ENCODE assay signal across 14 cellular contexts in the genomic region with DNA sequence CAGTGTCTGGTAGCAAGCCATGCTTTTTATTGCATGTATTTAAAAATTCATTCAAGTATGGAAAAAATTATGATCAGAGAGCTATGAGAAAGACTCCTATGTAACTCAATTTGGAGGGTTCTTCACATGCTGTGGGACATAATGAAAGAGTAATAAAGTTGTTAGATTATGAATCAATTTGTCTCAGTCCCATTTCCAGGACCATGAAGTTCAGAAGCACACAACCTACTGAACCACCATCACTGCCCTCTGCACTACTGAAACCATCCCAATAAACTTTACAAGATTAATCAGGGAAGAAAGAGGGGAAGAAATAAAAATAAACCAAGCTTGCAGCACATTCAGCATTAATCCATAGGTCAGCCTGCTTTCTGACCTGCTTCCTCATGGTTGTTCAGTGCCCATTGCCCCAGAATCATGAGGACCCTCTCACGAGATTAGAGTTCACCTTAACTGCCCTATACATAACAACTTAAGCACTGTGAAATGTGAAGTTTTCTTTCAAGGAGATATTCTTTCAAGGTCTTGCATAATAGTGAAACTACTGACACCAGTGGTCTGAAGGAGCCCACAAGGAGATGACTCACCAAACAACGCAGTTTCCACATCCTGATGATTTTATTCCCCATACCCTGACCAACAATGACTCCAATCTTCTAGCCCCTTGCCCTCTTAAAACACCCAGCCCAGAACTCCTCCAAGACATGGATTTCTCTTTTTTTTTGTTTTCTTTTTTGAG.
DNase-seq lines count a peak whose midpoint lies in the region; ATAC-seq and TF ChIP-seq lines count a peak whose summit lies in the region.
"Had no signal": no experiment of that assay in that cellular context is flagged by ENCODE, and none has a peak within 500 bp of the region (broad histone marks: within the 10 kb centered on the region; RNA-seq: fewer than 3 reads in every experiment).

No MANE protein-coding gene starts in this region.

- H3K9me2 ChIP-seq in PC-9 (ENCODE audit: insufficient read depth): no peaks in the 10 kb centered on the region

- no peaks in the 10 kb centered on the region for H3K9me3 ChIP-seq in breast epithelium
- peaks cover 7% of the 10 kb centered on the region; the same call in 1 of the 2 replicates for H3K9me3 ChIP-seq in PC-9 (ENCODE audit: insufficient read depth, low read depth)
- H3K9me3 ChIP-seq in upper lobe of right lung: no peaks in the 10 kb centered on the region
- no peaks in the 10 kb centered on the region for H3K9me3 ChIP-seq in neuronal stem cell (replicated peaks in 1 of 2; ENCODE audit: control insufficient read depth in 2 of 2, insufficient read depth in 1 of 2, low read depth in 1 of 2, low read length in 2 of 2)

- H3K79me1 ChIP-seq in neuronal stem cell (ENCODE audit: low read depth, low read length): no peaks in the 10 kb centered on the region

- peak; percentile 51 for ATAC-seq in upper lobe of right lung
- ATAC-seq: left colon had no signal

- no peak overlapping the region for H4K91ac ChIP-seq in neuronal stem cell (ENCODE audit: low read depth, low read length, poor library complexity)

- H3K4me1 ChIP-seq in breast epithelium (no peaks in the 10 kb centered on the region), PC-9 (replicated peaks; ENCODE audit: insufficient read depth) (peaks cover 19% of the 10 kb centered on the region), upper lobe of right lung (no peaks in the 10 kb centered on the region), neuronal stem cell (ENCODE audit: control insufficient read depth in 2 of 2, insufficient read depth in 1 of 2, low read depth in 1 of 2, low read length in 2 of 2) (no peaks in the 10 kb centered on the region)

- H3K4me1 Mint-ChIP-seq in MCF 10A (ENCODE audit: insufficient read depth, unreplicated experiment): peaks cover 18% of the 10 kb centered on the region
- H3K4me1 Mint-ChIP-seq: B cell; central memory CD8-positive, alpha-beta T cell had no signal

- no peaks in the 10 kb centered on the region for H3F3A ChIP-seq in PC-9 (ENCODE audit: insufficient read depth, low read depth)

- H3K18ac ChIP-seq in neuronal stem cell (ENCODE audit: low read length): no peak overlapping the region

- no peak overlapping the region for H2AK5ac ChIP-seq in neuronal stem cell (ENCODE audit: low read depth, low read length)

- intact Hi-C loops in MCF 10A (cut with micrococcal nuclease): no loop called here
- intact Hi-C loops in breast epithelium (cut with DNase I; ENCODE audit: low total_unique reads): no loop called here
- intact Hi-C loops in PC-9 (cut with micrococcal nuclease; ENCODE audit: unreplicated experiment): no loop called here
- intact Hi-C loops in upper lobe of right lung (cut with DNase I): no loop called here

- H2BK120ac ChIP-seq in neuronal stem cell (ENCODE audit: low read depth, low read length): no peak overlapping the region

- no peak overlapping the region for H2BK12ac ChIP-seq in neuronal stem cell (ENCODE audit: low read length)

- H3K79me2 ChIP-seq in PC-9 (ENCODE audit: low read depth): no peaks in the 10 kb centered on the region

- DNase-seq in MCF 10A (ENCODE audit: unreplicated experiment): peak; percentile 71
- no peak for DNase-seq in breast epithelium (ENCODE audit: low spot score in 2 of 2)
- DNase-seq in PC-9: no peak
- peak; percentile 68 for DNase-seq in fibroblast of gingiva (ENCODE audit: low read depth)
- DNase-seq in upper lobe of right lung: no peak
- no peak for DNase-seq in hepatic stellate cell (ENCODE audit: low spot score)
- DNase-seq in iPS-NIHi11 (ENCODE audit: low spot score): no peak
- DNase-seq in neuronal stem cell (ENCODE audit: low spot score): no peak
- DNase-seq: left colon, NCI-H2171, substantia nigra had no signal

- WGBS in neuronal stem cell (ENCODE audit: extremely low coverage in 2 of 2, insufficient read length in 2 of 2, insufficient replicate concordance in 1 of 2), 2 donors: no CpG with 5 or more reads among the region's 2 CpGs

- H3K27ac Mint-ChIP-seq in MCF 10A (ENCODE audit: low read depth, unreplicated experiment): peak overlapping the region; percentile 35
- H3K27ac Mint-ChIP-seq: B cell had no signal

- H2BK5ac ChIP-seq in neuronal stem cell (ENCODE audit: low read length): no peak overlapping the region

- H3K14ac ChIP-seq in neuronal stem cell (ENCODE audit: low read length): no peak overlapping the region

- no peak for TF ChIP-seq POLR2A in breast epithelium (IDR thresholded peaks at IDR 0.05)

- POLR2A ChIA-PET in MCF 10A (lab: Yijun Ruan, JAX): interaction anchor here (0.8 kb wide), 1 partner anchor 15 kb away, joined by 4 read pairs; no protein-coding TSS in a partner anchor
- POLR2A ChIA-PET in PC-9 (lab: Charles Lee; ENCODE audit: unreplicated experiment): no interaction called here

- CTCF ChIA-PET in MCF 10A (lab: Yijun Ruan, JAX): interaction anchor here (0.7 kb wide), 2 partner anchors 50 to 115 kb away, joined by 3 read pairs; no protein-coding TSS in a partner anchor
- CTCF ChIA-PET in PC-9 (lab: Charles Lee): no interaction called here

- H2BK15ac ChIP-seq in neuronal stem cell (ENCODE audit: low read length): no peak overlapping the region

- peaks cover 3% of the 10 kb centered on the region for H3K27me3 Mint-ChIP-seq in MCF 10A (ENCODE audit: insufficient read depth, unreplicated experiment)
- H3K27me3 Mint-ChIP-seq: B cell had no signal

- no peak overlapping the region for H3K4ac ChIP-seq in neuronal stem cell (ENCODE audit: low read length)

- H3K27ac ChIP-seq in breast epithelium (peak overlapping the region in 1 of 2 donors; percentile 43), PC-9 (peak overlapping the region; percentile 50), upper lobe of right lung (no peak overlapping the region), neuronal stem cell (replicated peaks; ENCODE audit: low read length) (no peak overlapping the region)

- H4K20me1 ChIP-seq in PC-9 (ENCODE audit: insufficient read depth): no peaks in the 10 kb centered on the region

- H3K9ac ChIP-seq in neuronal stem cell (ENCODE audit: low read depth, low read length, poor library complexity): no peak overlapping the region

- no peak overlapping the region for H3K4me3 ChIP-seq in breast epithelium
- no peak overlapping the region; the same call in 1 of the 2 replicates for H3K4me3 ChIP-seq in PC-9
- no peak overlapping the region for H3K4me3 ChIP-seq in upper lobe of right lung
- no peak overlapping the region for H3K4me3 ChIP-seq in neuronal stem cell (ENCODE audit: low read length in 2 of 2)
- H3K4me3 ChIP-seq: smooth muscle cell had no signal

- no TSS peak for BruUV-seq in MCF 10A (replicated peaks; lab: Mats Ljungman, UMichigan)
- no TSS peak for BruUV-seq in PC-9 (replicated peaks; lab: Mats Ljungman, UMichigan)

- TF ChIP-seq CTCF in MCF 10A (IDR thresholded peaks at IDR 0.05; ENCODE audit: unreplicated experiment) (no peak), breast epithelium (IDR thresholded peaks at IDR 0.05) (no peak), PC-9 (conservative IDR thresholded peaks at IDR 0.05) (no peak), upper lobe of right lung (IDR thresholded peaks at IDR 0.05) (no peak)

- no peak overlapping the region for H3K23ac ChIP-seq in neuronal stem cell (ENCODE audit: low read depth, low read length, poor library complexity)

- H3K27me3 ChIP-seq in breast epithelium: no peaks in the 10 kb centered on the region
- H3K27me3 ChIP-seq in PC-9 (ENCODE audit: insufficient read depth, low read depth): peaks cover 19% of the 10 kb centered on the region; the same call in 1 of the 2 replicates
- H3K27me3 ChIP-seq in upper lobe of right lung: no peaks in the 10 kb centered on the region
- no peaks in the 10 kb centered on the region for H3K27me3 ChIP-seq in neuronal stem cell (ENCODE audit: control insufficient read depth in 3 of 3, insufficient read depth in 3 of 3, low read depth in 1 of 3, low read length in 3 of 3)

- no peak overlapping the region for H3K4me3 Mint-ChIP-seq in MCF 10A (ENCODE audit: unreplicated experiment)
- H3K4me3 Mint-ChIP-seq: B cell; central memory CD8-positive, alpha-beta T cell had no signal

- no peaks in the 10 kb centered on the region for H3K36me3 Mint-ChIP-seq in MCF 10A (ENCODE audit: insufficient read depth, unreplicated experiment)

- no peak overlapping the region for H4K8ac ChIP-seq in neuronal stem cell (ENCODE audit: low read depth, low read length)

- H3K36me3 ChIP-seq in breast epithelium: no peaks in the 10 kb centered on the region
- H3K36me3 ChIP-seq in PC-9 (ENCODE audit: low read depth): no peaks in the 10 kb centered on the region
- no peaks in the 10 kb centered on the region for H3K36me3 ChIP-seq in upper lobe of right lung
- H3K36me3 ChIP-seq in neuronal stem cell (replicated peaks in 1 of 2; ENCODE audit: control insufficient read depth in 2 of 2, insufficient read depth in 2 of 2, low read length in 2 of 2): no peaks in the 10 kb centered on the region

- H2AFZ ChIP-seq in PC-9 (no peak overlapping the region), neuronal stem cell (ENCODE audit: low read length) (no peak overlapping the region)

- H3K9me3 Mint-ChIP-seq in MCF 10A (ENCODE audit: unreplicated experiment): peaks cover 9% of the 10 kb centered on the region

- H3K4me2 ChIP-seq in PC-9 (peak overlapping the region; percentile 49), neuronal stem cell (ENCODE audit: insufficient read depth, low read length, poor library complexity, severe bottlenecking) (no peak overlapping the region)
- H3K4me2 ChIP-seq: smooth muscle cell had no signal

Comparison
In these comparisons a context has a peak if more than half of its experiments do, and no peak if none do; other contexts are left out.
1. DNase-seq: peak in MCF 10A (single experiment) and fibroblast of gingiva (single experiment); none in breast epithelium (0 of 2), PC-9 (0 of 2), upper lobe of right lung (single experiment), hepatic stellate cell (single experiment), iPS-NIHi11 (single experiment) and neuronal stem cell (single experiment).